In the genomic region with DNA sequence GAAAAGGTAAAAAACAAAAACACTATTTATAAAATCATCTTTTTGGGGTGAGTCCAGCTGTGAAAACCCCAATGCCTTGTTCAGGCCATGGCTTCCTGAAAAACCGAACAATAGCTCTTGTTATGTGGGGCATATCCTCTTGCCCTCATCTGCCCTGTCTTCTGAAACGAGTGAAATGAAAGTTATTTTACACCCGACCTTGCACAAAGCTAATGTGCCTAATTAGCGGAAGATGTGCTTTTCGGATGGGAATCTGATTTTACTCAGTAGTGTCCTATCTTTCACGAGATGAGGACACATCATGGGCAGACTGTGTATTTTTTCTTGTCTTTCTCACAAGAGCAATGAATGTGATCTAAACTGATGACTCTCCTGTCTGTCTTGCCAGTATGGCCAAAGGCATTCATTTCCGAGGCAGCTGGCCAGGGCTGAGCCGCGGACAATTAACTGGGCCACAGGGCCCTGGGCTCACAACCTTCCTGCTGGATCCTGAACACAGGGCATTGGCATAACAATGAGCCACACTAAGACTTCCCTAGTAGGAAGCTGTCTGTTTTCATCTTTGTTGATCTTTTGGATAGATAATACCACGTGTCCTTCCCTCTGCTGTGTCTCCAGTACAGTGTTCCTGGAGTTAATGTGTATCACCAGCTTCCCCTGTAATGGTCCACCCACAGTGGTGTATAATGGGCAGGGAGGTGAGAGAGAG, we compare ENCODE assay signal across 8 cellular contexts.
DNase-seq lines count a peak whose midpoint lies in the region; ATAC-seq and TF ChIP-seq lines count a peak whose summit lies in the region.

No MANE protein-coding gene starts in this region.

- H3K36me3 ChIP-seq in colonic mucosa, result no peaks in the 10 kb centered on the region
- no peaks in the 10 kb centered on the region for H3K36me3 ChIP-seq in right lobe of liver

- peaks cover 6% of the 10 kb centered on the region for H3K9me3 Mint-ChIP-seq in activated CD4-positive, alpha-beta T cell treated with anti-CD3 and anti-CD28 coated beads, Interleukin-2, amount 10 ng/mL, durations not matched to agents 24 days and 14 days

- intact Hi-C loops in colonic mucosa (cut with DNase I), result no loop called here
- intact Hi-C loops in right lobe of liver (cut with DNase I), result no loop called here
- intact Hi-C loops in activated CD4-positive, alpha-beta T cell treated with anti-CD3 and anti-CD28 coated beads, Interleukin-2, amount 10 ng/mL, durations not matched to agents 24 days and 14 days (cut with micrococcal nuclease), result no loop called here

- TF ChIP-seq POLR2A in right lobe of liver (IDR thresholded peaks at IDR 0.05), result no peak

- ATAC-seq in right lobe of liver, result peak; percentile 6 to 32 (median 17)
- ATAC-seq in GM18520 (IDR thresholded peaks at IDR 0.05; ENCODE audit: unreplicated experiment), result no peak
- no peak for ATAC-seq in GM21381 (IDR thresholded peaks at IDR 0.05; ENCODE audit: unreplicated experiment)

- H3K27ac ChIP-seq in colonic mucosa (peak overlapping the region; percentile 45), right lobe of liver (no peak overlapping the region)

- H3K4me3 Mint-ChIP-seq in activated CD4-positive, alpha-beta T cell treated with anti-CD3 and anti-CD28 coated beads, Interleukin-2, amount 10 ng/mL, durations not matched to agents 24 days and 14 days, result no peak overlapping the region

- no peak overlapping the region for H3K27ac Mint-ChIP-seq in activated CD4-positive, alpha-beta T cell treated with anti-CD3 and anti-CD28 coated beads, Interleukin-2, amount 10 ng/mL, durations not matched to agents 24 days and 14 days

- 66% methylated on average over 10 of the region's 10 CpGs for WGBS in right lobe of liver (ENCODE audit: insufficient coverage, low coverage, low lambda C conversion rate, missing lambda C conversion rate)

- H3K27me3 ChIP-seq in colonic mucosa (no peaks in the 10 kb centered on the region), right lobe of liver (no peaks in the 10 kb centered on the region)

- H3K4me1 ChIP-seq in colonic mucosa (peaks cover 9% of the 10 kb centered on the region), right lobe of liver (peaks cover 0 to 27% (median 5%) of the 10 kb centered on the region in 4 donors)

- no peaks in the 10 kb centered on the region for H3K9me3 ChIP-seq in colonic mucosa
- H3K9me3 ChIP-seq in right lobe of liver, result no peaks in the 10 kb centered on the region

- DNase-seq in AG10803 (ENCODE audit: low read depth), result peak; percentile 83
- DNase-seq in NCI-H2029 treated with DMSO at 0.1 percent for 48 hours (lab: John Stamatoyannopoulos, UW), result peak; percentile 99
- DNase-seq in colonic mucosa, result no peak
- no peak for DNase-seq in right lobe of liver
- DNase-seq in activated CD4-positive, alpha-beta T cell treated with anti-CD3 and anti-CD28 coated beads, Interleukin-2, amount 10 ng/mL, durations not matched to agents 24 days and 14 days, result no peak
- DNase-seq in cortex of kidney (lab: John Stamatoyannopoulos, UW), result no peak

- H3K4me1 Mint-ChIP-seq in activated CD4-positive, alpha-beta T cell treated with anti-CD3 and anti-CD28 coated beads, Interleukin-2, amount 10 ng/mL, durations not matched to agents 24 days and 14 days, result peaks cover 6% of the 10 kb centered on the region

- no peak for TF ChIP-seq CTCF in AG10803 (conservative IDR thresholded peaks at IDR 0.05; ENCODE audit: low read length)
- no peak for TF ChIP-seq CTCF in colonic mucosa (IDR thresholded peaks at IDR 0.05)
- TF ChIP-seq CTCF in right lobe of liver (IDR thresholded peaks at IDR 0.05), result no peak

- H3K4me3 ChIP-seq in AG10803 (ENCODE audit: low read length) (no peak overlapping the region), colonic mucosa (no peak overlapping the region), right lobe of liver (no peak overlapping the region)

- H3K36me3 Mint-ChIP-seq in activated CD4-positive, alpha-beta T cell treated with anti-CD3 and anti-CD28 coated beads, Interleukin-2, amount 10 ng/mL, durations not matched to agents 24 days and 14 days (ENCODE audit: low read depth), result peaks cover 4% of the 10 kb centered on the region

- H3K27me3 Mint-ChIP-seq in activated CD4-positive, alpha-beta T cell treated with anti-CD3 and anti-CD28 coated beads, Interleukin-2, amount 10 ng/mL, durations not matched to agents 24 days and 14 days, result no peaks in the 10 kb centered on the region

- no peak overlapping the region for H3K9ac ChIP-seq in colonic mucosa (ENCODE audit: low read depth in 2 of 2, low read length in 2 of 2)

Comparison
In these comparisons a context has a peak if more than half of its experiments do, and no peak if none do; other contexts are left out.
1. DNase-seq: peak in AG10803 (single experiment) and NCI-H2029 treated with DMSO at 0.1 percent for 48 hours (single experiment); none in colonic mucosa (single experiment), right lobe of liver (0 of 3), activated CD4-positive, alpha-beta T cell treated with anti-CD3 and anti-CD28 coated beads, Interleukin-2, amount 10 ng/mL, durations not matched to agents 24 days and 14 days (single experiment) and cortex of kidney (single experiment).
2. ATAC-seq: peak in right lobe of liver (4 of 4); none in GM18520 (single experiment) and GM21381 (single experiment).